Comparison of ENCODE assay signal across 17 cellular contexts in genomic region chr3:189260556-189261493, GRCh38.
DNase-seq lines count a peak whose midpoint lies in the region; ATAC-seq and FAIRE-seq lines count a peak whose summit lies in the region.
"Had no signal": no experiment of that assay in that cellular context is flagged by ENCODE, and none has a peak within 500 bp of the region (broad histone marks: within the 10 kb centered on the region; RNA-seq: fewer than 3 reads in every experiment).

No MANE protein-coding gene starts in this region.

- H3K27me3 ChIP-seq in right cardiac atrium (ENCODE audit: control insufficient read depth, insufficient read depth) (no peaks in the 10 kb centered on the region), small intestine (ENCODE audit: control insufficient read depth in 2 of 2, insufficient read depth in 2 of 2, low read length in 2 of 2) (no peaks in the 10 kb centered on the region)
- H3K27me3 ChIP-seq in naive thymus-derived CD4-positive, alpha-beta T cell (ENCODE audit: control insufficient read depth in 2 of 2, insufficient read depth in 2 of 2, low read length in 2 of 2), result no peaks in the 10 kb centered on the region
- H3K27me3 ChIP-seq: BLaER1, MG63 had no signal

- no peaks in the 10 kb centered on the region for H3K36me3 Mint-ChIP-seq in naive thymus-derived CD4-positive, alpha-beta T cell

- peaks cover 0 to 14% (median 0%) of the 10 kb centered on the region in 5 donors for H3K27me3 Mint-ChIP-seq in naive thymus-derived CD4-positive, alpha-beta T cell

- H3K27ac Mint-ChIP-seq in naive thymus-derived CD4-positive, alpha-beta T cell, result no peak overlapping the region
- H3K27ac Mint-ChIP-seq: T-helper 2 cell treated with Interferon-gamma antibody and Interleukin-4, amounts not matched to agents 5 μg/mL and 100 μg/mL, for 36 hours had no signal

- FAIRE-seq in small intestine (lab: Jason Lieb, UNC) (no peak), GM19239 (lab: Jason Lieb, UNC) (no peak)

- intact Hi-C loops in right cardiac atrium (cut with DNase I), result no loop called here
- intact Hi-C loops in naive thymus-derived CD4-positive, alpha-beta T cell (cut with micrococcal nuclease), result no loop called here

- POLR2A ChIA-PET in naive thymus-derived CD4-positive, alpha-beta T cell (lab: Charles Lee), result no interaction called here

- no peak overlapping the region for H3K4me3 ChIP-seq in right cardiac atrium (ENCODE audit: low read length)
- H3K4me3 ChIP-seq in small intestine (ENCODE audit: low read depth in 1 of 2, low read length in 2 of 2), result no peak overlapping the region
- H3K4me3 ChIP-seq in naive thymus-derived CD4-positive, alpha-beta T cell (ENCODE audit: low read length), result no peak overlapping the region
- H3K4me3 ChIP-seq: BLaER1, MG63 had no signal

- H3K27ac ChIP-seq in right cardiac atrium (ENCODE audit: low read length) (peak overlapping the region; percentile 55), small intestine (ENCODE audit: low read depth in 1 of 2, low read length in 1 of 2) (no peak overlapping the region)
- no peak overlapping the region for H3K27ac ChIP-seq in naive thymus-derived CD4-positive, alpha-beta T cell (ENCODE audit: low read depth, low read length)
- H3K27ac ChIP-seq: BLaER1, parathyroid adenoma had no signal

- no peaks in the 10 kb centered on the region for H3K4me1 Mint-ChIP-seq in naive thymus-derived CD4-positive, alpha-beta T cell

- no peaks in the 10 kb centered on the region for H3K4me1 ChIP-seq in right cardiac atrium (ENCODE audit: control insufficient read depth, insufficient read depth, low read length)
- H3K4me1 ChIP-seq in small intestine (ENCODE audit: control insufficient read depth in 2 of 2, insufficient read depth in 1 of 2, low read depth in 1 of 2, low read length in 1 of 2), result no peaks in the 10 kb centered on the region
- H3K4me1 ChIP-seq in naive thymus-derived CD4-positive, alpha-beta T cell (ENCODE audit: control insufficient read depth in 2 of 2, insufficient read depth in 2 of 2, low read length in 2 of 2), result no peaks in the 10 kb centered on the region
- H3K4me1 ChIP-seq: BLaER1 had no signal

- CTCF ChIA-PET in naive thymus-derived CD4-positive, alpha-beta T cell (lab: Charles Lee), result interaction anchor here (0.5 to 0.7 kb wide), 2 partner anchors 402 to 661 kb away, joined by 3 read pairs; no protein-coding TSS in a partner anchor

- no peaks in the 10 kb centered on the region for H3K9me3 ChIP-seq in right cardiac atrium (ENCODE audit: control insufficient read depth, low read length)
- H3K9me3 ChIP-seq in small intestine (ENCODE audit: control insufficient read depth, low read depth), result no peaks in the 10 kb centered on the region
- H3K9me3 ChIP-seq in naive thymus-derived CD4-positive, alpha-beta T cell (ENCODE audit: control insufficient read depth in 2 of 3, low read length in 3 of 3), result no peaks in the 10 kb centered on the region
- H3K9me3 ChIP-seq: MG63 had no signal

- 41% methylated on average over 11 of the region's 11 CpGs for WGBS in right cardiac atrium
- WGBS in small intestine, 3 donors, result 43 to 77% (median 55%) methylated on average over 11 of the region's 11 CpGs

- H3K36me3 ChIP-seq in small intestine (ENCODE audit: control insufficient read depth in 2 of 2, insufficient read depth in 2 of 2, low read length in 2 of 2), result no peaks in the 10 kb centered on the region
- no peaks in the 10 kb centered on the region for H3K36me3 ChIP-seq in naive thymus-derived CD4-positive, alpha-beta T cell (ENCODE audit: control insufficient read depth in 2 of 3, insufficient read depth in 3 of 3, low read length in 3 of 3)
- H3K36me3 ChIP-seq: BLaER1, MG63 had no signal

- ATAC-seq in right cardiac atrium (peak; percentile 90 to 94), HG03045 (IDR thresholded peaks at IDR 0.05; ENCODE audit: unreplicated experiment) (no peak)
- no peak for ATAC-seq in naive thymus-derived CD4-positive, alpha-beta T cell

- peaks cover 0 to 4% (median 0%) of the 10 kb centered on the region in 11 donors for H3K9me3 Mint-ChIP-seq in naive thymus-derived CD4-positive, alpha-beta T cell
- H3K9me3 Mint-ChIP-seq: T-helper 2 cell treated with Interferon-gamma antibody and Interleukin-4, amounts not matched to agents 5 μg/mL and 100 μg/mL, for 36 hours had no signal

- H3K4me3 Mint-ChIP-seq in naive thymus-derived CD4-positive, alpha-beta T cell, result no peak overlapping the region
- H3K4me3 Mint-ChIP-seq: T-helper 2 cell treated with Interferon-gamma antibody and Interleukin-4, amounts not matched to agents 5 μg/mL and 100 μg/mL, for 36 hours had no signal

- peak; percentile 80 for DNase-seq in NCI-H146 (lab: John Stamatoyannopoulos, UW)
- peak; percentile 41 for DNase-seq in SK-N-DZ (ENCODE audit: low spot score)
- DNase-seq in right cardiac atrium, result peak; percentile 67 to 86 (median 82)
- peak; percentile 7 for DNase-seq in small intestine
- no peak for DNase-seq in naive thymus-derived CD4-positive, alpha-beta T cell
- DNase-seq in GM19239 (ENCODE audit: insufficient read length, low spot score), result no peak
- DNase-seq: activated CD4-positive, CD25-positive, alpha-beta regulatory T cell treated with anti-CD3 and anti-CD28 coated beads, Interleukin-2, amount 50 U/mL, for 72 hours; dermis blood vessel endothelial cell; MG63; NCI-H187 treated with DMSO at 0.1 percent for 48 hours; NK-92 treated with Interleukin-12 subunit alpha and Interleukin-12 subunit beta, amount 100 ng/mL, for 24 hours; SIG-M5; stimulated activated CD4-positive, alpha-beta T cell treated with anti-CD3 and anti-CD28 coated beads, Interleukin-15, amount 100 ng/mL, for 24 hours had no signal

Comparison
In these comparisons a context has a peak if more than half of its experiments do, and no peak if none do; other contexts are left out.
1. DNase-seq: peak in NCI-H146 (single experiment), SK-N-DZ (single experiment), right cardiac atrium (3 of 3) and small intestine (single experiment); none in naive thymus-derived CD4-positive, alpha-beta T cell (0 of 9) and GM19239 (single experiment).
2. ATAC-seq: peak in right cardiac atrium (2 of 2); none in HG03045 (single experiment) and naive thymus-derived CD4-positive, alpha-beta T cell (single experiment).